17 cellular contexts compared by ENCODE assay signal in genomic region chr6:7580927-7581618, GRCh38. TPM values are rescaled to one million over a fixed set of nuclear protein-coding genes. Genes with fewer than 3 reads are reported as not detected.
DNase-seq lines count a peak whose midpoint lies in the region; ATAC-seq and TF ChIP-seq lines count a peak whose summit lies in the region.
"Had no signal": no experiment of that assay in that cellular context is flagged by ENCODE, and none has a peak within 500 bp of the region (broad histone marks: within the 10 kb centered on the region; RNA-seq: fewer than 3 reads in every experiment).

No MANE protein-coding gene starts in this region.

- H3K4ac ChIP-seq in mesenchymal stem cell (ENCODE audit: low read depth in 1 of 2, low read length in 2 of 2), result no peak overlapping the region

- H3K23ac ChIP-seq in mesenchymal stem cell (ENCODE audit: low read length in 2 of 2), result no peak overlapping the region

- H3K4me3 Mint-ChIP-seq in natural killer cell treated with Interleukin-12 subunit alpha and Interleukin-12 subunit beta and Interleukin-15 and Interleukin-18, amount 100 ng/mL, for 72 hours, result no peak overlapping the region
- H3K4me3 Mint-ChIP-seq: CD14-positive monocyte had no signal

- peaks cover 31% of the 10 kb centered on the region for H3K79me1 ChIP-seq in mesenchymal stem cell (replicated peaks; ENCODE audit: low read length, poor library complexity, severe bottlenecking)

- no peaks in the 10 kb centered on the region for H3K36me3 Mint-ChIP-seq in natural killer cell treated with Interleukin-12 subunit alpha and Interleukin-12 subunit beta and Interleukin-15 and Interleukin-18, amount 100 ng/mL, for 72 hours
- H3K36me3 Mint-ChIP-seq: CD14-positive monocyte had no signal

- H3K14ac ChIP-seq in mesenchymal stem cell (ENCODE audit: low read length in 2 of 2), result no peak overlapping the region

- no peak overlapping the region for H3K9ac ChIP-seq in mesenchymal stem cell (ENCODE audit: low read length)

- peak overlapping the region; percentile 83 for H2AK5ac ChIP-seq in mesenchymal stem cell (ENCODE audit: low read length, severe bottlenecking)

- peaks cover 97% of the 10 kb centered on the region for H3K36me3 ChIP-seq in RWPE2 (ENCODE audit: low read depth)
- H3K36me3 ChIP-seq in mesenchymal stem cell (ENCODE audit: control insufficient read depth in 1 of 2, insufficient read depth in 2 of 2, low read depth in 1 of 2, low read length in 2 of 2), result peaks cover 0 to 46% of the 10 kb centered on the region in 2 experiments

- no peak for TF ChIP-seq CTCF in RWPE2 (IDR thresholded peaks at IDR 0.05; ENCODE audit: poor library complexity, severe bottlenecking)

- H3K27ac Mint-ChIP-seq in natural killer cell treated with Interleukin-12 subunit alpha and Interleukin-12 subunit beta and Interleukin-15 and Interleukin-18, amount 100 ng/mL, for 72 hours, result no peak overlapping the region
- H3K27ac Mint-ChIP-seq: CD14-positive monocyte had no signal

- H2AFZ ChIP-seq in mesenchymal stem cell (ENCODE audit: low read depth, low read length), result no peak overlapping the region

- H3K27ac ChIP-seq in RWPE2 (ENCODE audit: poor library complexity, severe bottlenecking) (peak overlapping the region; percentile 11), mesenchymal stem cell (ENCODE audit: low read length, poor library complexity, severe bottlenecking) (peak overlapping the region; percentile 77)

- H4K91ac ChIP-seq in mesenchymal stem cell (ENCODE audit: low read length), result no peak overlapping the region

- H2BK15ac ChIP-seq in mesenchymal stem cell (ENCODE audit: low read depth, poor library complexity, severe bottlenecking), result no peak overlapping the region

- H2BK12ac ChIP-seq in mesenchymal stem cell (ENCODE audit: low read length in 2 of 2), result no peak overlapping the region

- H3K27me3 Mint-ChIP-seq in natural killer cell treated with Interleukin-12 subunit alpha and Interleukin-12 subunit beta and Interleukin-15 and Interleukin-18, amount 100 ng/mL, for 72 hours, result peaks cover 13 to 16% of the 10 kb centered on the region in 2 donors

- H3K27me3 ChIP-seq in RWPE2 (ENCODE audit: insufficient read depth, poor library complexity, severe bottlenecking) (no peaks in the 10 kb centered on the region), mesenchymal stem cell (ENCODE audit: control insufficient read depth in 1 of 2, insufficient read depth in 1 of 2, low read length in 2 of 2) (peaks cover 0 to 4% of the 10 kb centered on the region in 2 experiments)

- H3K4me3 ChIP-seq in RWPE2 (ENCODE audit: severe bottlenecking), result no peak overlapping the region
- no peak overlapping the region for H3K4me3 ChIP-seq in mesenchymal stem cell (ENCODE audit: insufficient read depth in 1 of 2, low read depth in 1 of 2, low read length in 2 of 2)

- peak overlapping the region; percentile 12 for H3K4me2 ChIP-seq in mesenchymal stem cell (ENCODE audit: low read length, poor library complexity, severe bottlenecking)

- H3K4me1 ChIP-seq in RWPE2 (ENCODE audit: insufficient read depth, poor library complexity, severe bottlenecking), result no peaks in the 10 kb centered on the region
- H3K4me1 ChIP-seq in mesenchymal stem cell (ENCODE audit: control insufficient read depth, insufficient read depth, low read depth, low read length), result peaks cover 5% of the 10 kb centered on the region

- H4K8ac ChIP-seq in mesenchymal stem cell (ENCODE audit: low read length), result no peak overlapping the region

- H3K4me1 Mint-ChIP-seq in natural killer cell treated with Interleukin-12 subunit alpha and Interleukin-12 subunit beta and Interleukin-15 and Interleukin-18, amount 100 ng/mL, for 72 hours (ENCODE audit: low read depth in 2 of 2), result no peaks in the 10 kb centered on the region
- H3K4me1 Mint-ChIP-seq: CD14-positive monocyte had no signal

- H3K18ac ChIP-seq in mesenchymal stem cell (ENCODE audit: low read depth in 1 of 2, low read length in 2 of 2), result no peak overlapping the region

- whole genome bisulfite sequencing in mesenchymal stem cell, result 94% methylated on average over 13 of the region's 14 CpGs

- H3K9me3 ChIP-seq in RWPE2 (ENCODE audit: severe bottlenecking), result no peaks in the 10 kb centered on the region
- H3K9me3 ChIP-seq in mesenchymal stem cell (ENCODE audit: control insufficient read depth, low read length), result no peaks in the 10 kb centered on the region

- no peak overlapping the region for H2BK120ac ChIP-seq in mesenchymal stem cell (ENCODE audit: low read depth, low read length)

- DNase-seq in DMS53 (lab: John Stamatoyannopoulos, UW) (peak; percentile 79), RWPE2 (ENCODE audit: low spot score) (no peak), glomerular visceral epithelial cell (ENCODE audit: extremely low spot score) (peak; percentile 49), mesenchymal stem cell (no peak), retina (no peak), LoVo (ENCODE audit: low spot score) (no peak)
- DNase-seq in natural killer cell treated with Interleukin-12 subunit alpha and Interleukin-12 subunit beta and Interleukin-15 and Interleukin-18, amount 100 ng/mL, for 72 hours (ENCODE audit: low spot score), result no peak
- DNase-seq: COR-L47, EL, NCI-H1417 treated with DMSO at 0.1 percent for 48 hours, NCI-H2029, NCI-H2171, NCI-H446, PC-3 had no signal

- no peaks in the 10 kb centered on the region for H3K9me3 Mint-ChIP-seq in natural killer cell treated with Interleukin-12 subunit alpha and Interleukin-12 subunit beta and Interleukin-15 and Interleukin-18, amount 100 ng/mL, for 72 hours

- no peak overlapping the region for H2BK5ac ChIP-seq in mesenchymal stem cell (ENCODE audit: low read depth, low read length, poor library complexity, severe bottlenecking)

- ATAC-seq in RWPE2 (ENCODE audit: low read depth), result no peak
- ATAC-seq in natural killer cell treated with Interleukin-12 subunit alpha and Interleukin-12 subunit beta and Interleukin-15 and Interleukin-18, amount 100 ng/mL, for 72 hours, result no peak
- ATAC-seq: PC-3, Right ventricle myocardium inferior, SK-N-SH treated with all-trans-retinoic acid at 6 μM for 48 hours had no signal

RNA-seq across cellular contexts. Expression of gene SNRNP48, which starts 8.9 kb away (rescaled TPM):
- polyA plus RNA-seq in mesenchymal stem cell (2013, experiment 1 of 2), result 9.5 TPM
- 10.3 TPM for polyA plus RNA-seq in mesenchymal stem cell (2013, experiment 2 of 2)
- 10 to 100 TPM; 14.1 to 16.8 TPM for total RNA-seq in natural killer cell treated with Interleukin-12 subunit alpha and Interleukin-12 subunit beta and Interleukin-15 and Interleukin-18, amount 100 ng/mL, for 72 hours

RNA-seq across cellular contexts. Expression of gene DSP, which starts 39.6 kb away (rescaled TPM):
- polyA plus RNA-seq in mesenchymal stem cell (2013, experiment 1 of 2), result 8.5 TPM
- polyA plus RNA-seq in mesenchymal stem cell (2013, experiment 2 of 2), result 7.8 TPM
- total RNA-seq in natural killer cell treated with Interleukin-12 subunit alpha and Interleukin-12 subunit beta and Interleukin-15 and Interleukin-18, amount 100 ng/mL, for 72 hours, result not detected
- polyA plus RNA-seq: CD14-positive monocyte had no signal

Comparison
In these comparisons a context has a peak if more than half of its experiments do, and no peak if none do; other contexts are left out.
1. DNase-seq: peak in DMS53 (single experiment) and glomerular visceral epithelial cell (single experiment); none in RWPE2 (single experiment), mesenchymal stem cell (single experiment), natural killer cell treated with Interleukin-12 subunit alpha and Interleukin-12 subunit beta and Interleukin-15 and Interleukin-18, amount 100 ng/mL, for 72 hours (single experiment), retina (single experiment) and LoVo (single experiment).